In the genomic region with DNA sequence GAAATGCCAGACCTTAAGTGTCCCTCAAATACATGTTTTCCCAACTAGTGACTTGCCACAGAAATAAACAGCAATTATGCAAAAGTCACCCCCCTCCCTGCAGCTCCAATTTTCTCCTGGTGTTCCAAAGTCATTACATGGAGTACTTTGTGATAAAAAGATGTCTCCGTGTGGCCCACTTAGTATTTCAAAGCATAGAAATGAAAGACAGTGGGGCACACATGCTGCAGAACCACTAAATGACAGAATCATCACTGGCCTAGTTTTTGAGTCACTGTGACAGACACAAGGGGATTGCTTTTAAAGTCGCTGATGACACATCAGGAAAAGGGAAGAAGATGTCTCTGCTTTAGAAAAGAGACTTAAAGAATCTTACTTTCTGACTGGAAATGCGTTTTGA, we compare ENCODE assay signal across 25 cellular contexts.
A peak's percentile ranks its signal among the peaks of the same experiment; 100 is the strongest.
DNase-seq lines count a peak whose midpoint lies in the region; ATAC-seq and TF ChIP-seq lines count a peak whose summit lies in the region.
"Had no signal": no experiment of that assay in that cellular context is flagged by ENCODE, and none has a peak within 500 bp of the region (broad histone marks: within the 10 kb centered on the region; RNA-seq: fewer than 3 reads in every experiment).

No MANE protein-coding gene starts in this region.

- ATAC-seq in SK-N-SH treated with all-trans-retinoic acid at 6 μM for 48 hours = peak; percentile 44

- H3K9ac ChIP-seq in neural cell (ENCODE audit: low read length) = no peak overlapping the region
- no peak overlapping the region for H3K9ac ChIP-seq in neural progenitor cell

- no peak overlapping the region for H3K4me3 Mint-ChIP-seq in neural progenitor cell
- H3K4me3 Mint-ChIP-seq: activated T-cell treated with anti-CD3 and anti-CD28 coated beads, Interleukin-2, amount 50 U/mL, for 24 hours; central memory CD8-positive, alpha-beta T cell; mesothelial cell of epicardium; naive B cell had no signal

- no peaks in the 10 kb centered on the region for H3F3A ChIP-seq in neural cell (ENCODE audit: insufficient read depth, low read length, poor library complexity, severe bottlenecking)
- H3F3A ChIP-seq in neural progenitor cell (ENCODE audit: low read depth) = no peaks in the 10 kb centered on the region

- H3K9me3 Mint-ChIP-seq in neural progenitor cell = peaks cover 3% of the 10 kb centered on the region
- H3K9me3 Mint-ChIP-seq: activated T-cell treated with anti-CD3 and anti-CD28 coated beads, Interleukin-2, amount 50 U/mL, for 24 hours; central memory CD8-positive, alpha-beta T cell; mesothelial cell of epicardium; naive B cell had no signal

- H3K4me1 ChIP-seq in neural progenitor cell = peaks cover 6% of the 10 kb centered on the region
- H3K4me1 ChIP-seq: Caco-2, tibial artery had no signal

- TF ChIP-seq CTCF in AG04449 (IDR thresholded peaks at IDR 0.05; ENCODE audit: insufficient read depth, low read length, missing control alignments) (no peak), neural cell (IDR thresholded peaks at IDR 0.05; ENCODE audit: poor library complexity, severe bottlenecking) (no peak), neural progenitor cell (IDR thresholded peaks at IDR 0.05) (no peak)

- H3K36me3 Mint-ChIP-seq in neural progenitor cell = no peaks in the 10 kb centered on the region
- H3K36me3 Mint-ChIP-seq: mesothelial cell of epicardium, naive B cell had no signal

- no peak overlapping the region for H2AFZ ChIP-seq in neural cell (ENCODE audit: low read depth, low read length)
- H2AFZ ChIP-seq in neural progenitor cell (replicated peaks) = no peak overlapping the region

- H3K79me2 ChIP-seq in neural cell (replicated peaks; ENCODE audit: insufficient read depth, low read length) (no peaks in the 10 kb centered on the region), neural progenitor cell (ENCODE audit: low read depth) (no peaks in the 10 kb centered on the region)

- H3K27ac ChIP-seq in neural cell (ENCODE audit: low read length) (peak overlapping the region; percentile 50), neural progenitor cell (no peak overlapping the region)
- H3K27ac ChIP-seq: dorsolateral prefrontal cortex, tibial artery, WERI-Rb-1 had no signal

- peak; percentile 84 for TF ChIP-seq EP300 in neural cell (conservative IDR thresholded peaks at IDR 0.05; ENCODE audit: poor library complexity, severe bottlenecking)

- DNase-seq in AG04449 (ENCODE audit: low read depth, low spot score) (no peak), HS-5 (ENCODE audit: low read depth) (peak; percentile 14), neural progenitor cell (ENCODE audit: low spot score) (no peak), NCI-H2081 treated with DMSO at 0.1 percent for 48 hours (lab: John Stamatoyannopoulos, UW) (no peak), COR-L47 (lab: John Stamatoyannopoulos, UW) (no peak)
- DNase-seq: activated CD4-positive, alpha-beta T cell treated with anti-CD3 and anti-CD28 coated beads for 48 hours; activated gamma-delta T cell; activated T-cell treated with anti-CD3 and anti-CD28 coated beads, Interleukin-2, amount 50 U/mL, for 24 hours; C1 segment of cervical spinal cord; Caco-2; DMS79; dorsolateral prefrontal cortex; naive B cell; NCI-H1092 treated with DMSO at 0.1 percent for 48 hours; NCI-H1930; NCI-H446; NCI-H774; occipital lobe; stimulated activated CD4-positive, alpha-beta T cell treated with anti-CD3 and anti-CD28 coated beads, Interleukin-2, amount 100 ng/mL, for 24 hours; tibial artery; WERI-Rb-1 had no signal

- H3K4me2 ChIP-seq in neural cell (ENCODE audit: low read length) = no peak overlapping the region
- H3K4me2 ChIP-seq in neural progenitor cell = no peak overlapping the region

- peaks cover 9% of the 10 kb centered on the region for H3K4me1 Mint-ChIP-seq in neural progenitor cell
- H3K4me1 Mint-ChIP-seq: central memory CD8-positive, alpha-beta T cell; mesothelial cell of epicardium; naive B cell had no signal

- no peak overlapping the region for H3K27ac Mint-ChIP-seq in neural progenitor cell
- H3K27ac Mint-ChIP-seq: activated T-cell treated with anti-CD3 and anti-CD28 coated beads, Interleukin-2, amount 50 U/mL, for 24 hours; mesothelial cell of epicardium had no signal

- H3K4me3 ChIP-seq in AG04449 (ENCODE audit: low read depth, low read length) = peak overlapping the region; percentile 31
- peak overlapping the region; percentile 22 for H3K4me3 ChIP-seq in neural cell (ENCODE audit: low read length)
- H3K4me3 ChIP-seq in neural progenitor cell = no peak overlapping the region
- H3K4me3 ChIP-seq: dorsolateral prefrontal cortex, tibial artery had no signal

- TF ChIP-seq RAD21 in neural cell (conservative IDR thresholded peaks at IDR 0.05) = no peak

- H3K9me2 ChIP-seq in neural cell (ENCODE audit: insufficient read depth, low read length) = no peaks in the 10 kb centered on the region

- H3K36me3 ChIP-seq in neural cell (ENCODE audit: insufficient read depth, low read length) (no peaks in the 10 kb centered on the region), neural progenitor cell (no peaks in the 10 kb centered on the region)
- H3K36me3 ChIP-seq: tibial artery, WERI-Rb-1 had no signal

- POLR2A ChIA-PET in AG04449 (lab: Yijun Ruan, JAX) = interaction anchor here (0.9 to 2.0 kb wide), 3 partner anchors 55 to 94 kb away, joined by 3 to 7 read pairs (median 5); no protein-coding TSS in a partner anchor

- H4K20me1 ChIP-seq in neural cell (ENCODE audit: insufficient read depth) = no peaks in the 10 kb centered on the region
- H4K20me1 ChIP-seq in neural progenitor cell (ENCODE audit: low read depth) = no peaks in the 10 kb centered on the region

- H3K9me3 ChIP-seq in neural cell (ENCODE audit: low read length) = no peaks in the 10 kb centered on the region
- H3K9me3 ChIP-seq in neural progenitor cell (ENCODE audit: low read depth) = no peaks in the 10 kb centered on the region
- H3K9me3 ChIP-seq: Caco-2, tibial artery had no signal

- CTCF ChIA-PET in AG04449 (lab: Yijun Ruan, JAX) = interaction anchor here (0.9 to 1.6 kb wide), 3 partner anchors 11 to 246 kb away, joined by 3 to 4 read pairs (median 3); no protein-coding TSS in a partner anchor

- H3K27me3 ChIP-seq in neural cell (ENCODE audit: insufficient read depth, low read depth, low read length) = no peaks in the 10 kb centered on the region
- H3K27me3 ChIP-seq in neural progenitor cell = no peaks in the 10 kb centered on the region
- H3K27me3 ChIP-seq: dorsolateral prefrontal cortex, tibial artery had no signal

- H3K27me3 Mint-ChIP-seq in neural progenitor cell (ENCODE audit: insufficient read depth, low read depth) = peaks cover 4% of the 10 kb centered on the region
- H3K27me3 Mint-ChIP-seq: activated T-cell treated with anti-CD3 and anti-CD28 coated beads, Interleukin-2, amount 50 U/mL, for 24 hours; central memory CD8-positive, alpha-beta T cell; naive B cell had no signal

TF ChIP-seq in SK-N-SH treated with all-trans-retinoic acid at 6 μM for 48 hours, 23 proteins besides CTCF, POLR2A, EP300 and RAD21 (continues in another document):
- TF ChIP-seq, protein P1, sequence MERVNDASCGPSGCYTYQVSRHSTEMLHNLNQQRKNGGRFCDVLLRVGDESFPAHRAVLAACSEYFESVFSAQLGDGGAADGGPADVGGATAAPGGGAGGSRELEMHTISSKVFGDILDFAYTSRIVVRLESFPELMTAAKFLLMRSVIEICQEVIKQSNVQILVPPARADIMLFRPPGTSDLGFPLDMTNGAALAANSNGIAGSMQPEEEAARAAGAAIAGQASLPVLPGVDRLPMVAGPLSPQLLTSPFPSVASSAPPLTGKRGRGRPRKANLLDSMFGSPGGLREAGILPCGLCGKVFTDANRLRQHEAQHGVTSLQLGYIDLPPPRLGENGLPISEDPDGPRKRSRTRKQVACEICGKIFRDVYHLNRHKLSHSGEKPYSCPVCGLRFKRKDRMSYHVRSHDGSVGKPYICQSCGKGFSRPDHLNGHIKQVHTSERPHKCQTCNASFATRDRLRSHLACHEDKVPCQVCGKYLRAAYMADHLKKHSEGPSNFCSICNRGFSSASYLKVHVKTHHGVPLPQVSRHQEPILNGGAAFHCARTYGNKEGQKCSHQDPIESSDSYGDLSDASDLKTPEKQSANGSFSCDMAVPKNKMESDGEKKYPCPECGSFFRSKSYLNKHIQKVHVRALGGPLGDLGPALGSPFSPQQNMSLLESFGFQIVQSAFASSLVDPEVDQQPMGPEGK (CRISPR knock-in tag; IDR thresholded peaks at IDR 0.05; ENCODE audit: borderline replicate concordance) = no peak
- no peak for TF ChIP-seq GLIS3 (CRISPR knock-in tag; IDR thresholded peaks at IDR 0.05)

TF ChIP-seq in neural cell, 6 proteins besides CTCF, POLR2A, EP300 and RAD21:
- TF ChIP-seq, protein P2, sequence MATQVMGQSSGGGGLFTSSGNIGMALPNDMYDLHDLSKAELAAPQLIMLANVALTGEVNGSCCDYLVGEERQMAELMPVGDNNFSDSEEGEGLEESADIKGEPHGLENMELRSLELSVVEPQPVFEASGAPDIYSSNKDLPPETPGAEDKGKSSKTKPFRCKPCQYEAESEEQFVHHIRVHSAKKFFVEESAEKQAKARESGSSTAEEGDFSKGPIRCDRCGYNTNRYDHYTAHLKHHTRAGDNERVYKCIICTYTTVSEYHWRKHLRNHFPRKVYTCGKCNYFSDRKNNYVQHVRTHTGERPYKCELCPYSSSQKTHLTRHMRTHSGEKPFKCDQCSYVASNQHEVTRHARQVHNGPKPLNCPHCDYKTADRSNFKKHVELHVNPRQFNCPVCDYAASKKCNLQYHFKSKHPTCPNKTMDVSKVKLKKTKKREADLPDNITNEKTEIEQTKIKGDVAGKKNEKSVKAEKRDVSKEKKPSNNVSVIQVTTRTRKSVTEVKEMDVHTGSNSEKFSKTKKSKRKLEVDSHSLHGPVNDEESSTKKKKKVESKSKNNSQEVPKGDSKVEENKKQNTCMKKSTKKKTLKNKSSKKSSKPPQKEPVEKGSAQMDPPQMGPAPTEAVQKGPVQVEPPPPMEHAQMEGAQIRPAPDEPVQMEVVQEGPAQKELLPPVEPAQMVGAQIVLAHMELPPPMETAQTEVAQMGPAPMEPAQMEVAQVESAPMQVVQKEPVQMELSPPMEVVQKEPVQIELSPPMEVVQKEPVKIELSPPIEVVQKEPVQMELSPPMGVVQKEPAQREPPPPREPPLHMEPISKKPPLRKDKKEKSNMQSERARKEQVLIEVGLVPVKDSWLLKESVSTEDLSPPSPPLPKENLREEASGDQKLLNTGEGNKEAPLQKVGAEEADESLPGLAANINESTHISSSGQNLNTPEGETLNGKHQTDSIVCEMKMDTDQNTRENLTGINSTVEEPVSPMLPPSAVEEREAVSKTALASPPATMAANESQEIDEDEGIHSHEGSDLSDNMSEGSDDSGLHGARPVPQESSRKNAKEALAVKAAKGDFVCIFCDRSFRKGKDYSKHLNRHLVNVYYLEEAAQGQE (IDR thresholded peaks at IDR 0.05; ENCODE audit: borderline replicate concordance) = peak; percentile 89
- TF ChIP-seq POLR2AphosphoS5 (IDR thresholded peaks at IDR 0.05) (peak; percentile 72), SMC3 (conservative IDR thresholded peaks at IDR 0.05; ENCODE audit: poor library complexity) (no peak)
